ENCODE assay signal across 13 cellular contexts in genomic region chr3:98545940-98546339, GRCh38. TPM values are rescaled to one million over a fixed set of nuclear protein-coding genes. Genes with fewer than 3 reads are reported as not detected.
DNase-seq lines count a peak whose midpoint lies in the region; ATAC-seq and TF ChIP-seq lines count a peak whose summit lies in the region.
"Had no signal": no experiment of that assay in that cellular context is flagged by ENCODE, and none has a peak within 500 bp of the region (broad histone marks: within the 10 kb centered on the region; RNA-seq: fewer than 3 reads in every experiment).

No MANE protein-coding gene starts in this region.

- peaks cover 0 to 3% of the 10 kb centered on the region in 2 donors for H3K9me3 Mint-ChIP-seq in activated T-cell treated with anti-CD3 and anti-CD28 coated beads, Interleukin-2, amount 50 U/mL, for 72 hours
- no peaks in the 10 kb centered on the region for H3K9me3 Mint-ChIP-seq in stimulated activated effector memory CD8-positive, alpha-beta T cell treated with anti-CD3 and anti-CD28 coated beads, Interleukin-12 subunit alpha, Interleukin-12 subunit beta, amount 100 ng/mL, for 72 hours
- H3K9me3 Mint-ChIP-seq: endodermal cell had no signal

- peaks cover 70% of the 10 kb centered on the region for H3K4me1 Mint-ChIP-seq in activated T-cell treated with anti-CD3 and anti-CD28 coated beads, Interleukin-2, amount 50 U/mL, for 72 hours (ENCODE audit: low read depth)
- peaks cover 40% of the 10 kb centered on the region for H3K4me1 Mint-ChIP-seq in stimulated activated effector memory CD8-positive, alpha-beta T cell treated with anti-CD3 and anti-CD28 coated beads, Interleukin-12 subunit alpha, Interleukin-12 subunit beta, amount 100 ng/mL, for 72 hours

- no peaks in the 10 kb centered on the region for H3K36me3 ChIP-seq in psoas muscle (ENCODE audit: insufficient read depth in 1 of 2, low read depth in 1 of 2)

- peak overlapping the region; percentile 98 for H3K27ac Mint-ChIP-seq in activated T-cell treated with anti-CD3 and anti-CD28 coated beads, Interleukin-2, amount 50 U/mL, for 72 hours
- peak overlapping the region; percentile 89 for H3K27ac Mint-ChIP-seq in stimulated activated effector memory CD8-positive, alpha-beta T cell treated with anti-CD3 and anti-CD28 coated beads, Interleukin-12 subunit alpha, Interleukin-12 subunit beta, amount 100 ng/mL, for 72 hours
- H3K27ac Mint-ChIP-seq: endodermal cell had no signal

- no peak overlapping the region for H3K4me3 ChIP-seq in psoas muscle
- H3K4me3 ChIP-seq: PC-9 had no signal

- intact Hi-C loops in psoas muscle (cut with DNase I), result no loop called here

- no peaks in the 10 kb centered on the region for H3K27me3 ChIP-seq in psoas muscle (ENCODE audit: insufficient read depth in 3 of 3, low read length in 2 of 3)

- H3K9me3 ChIP-seq in psoas muscle, result no peaks in the 10 kb centered on the region

- ATAC-seq in activated T-cell treated with anti-CD3 and anti-CD28 coated beads, Interleukin-2, amount 50 U/mL, for 72 hours (replicated peaks in 1 of 2), result peak; percentile 91 to 92
- ATAC-seq in GM21786 (IDR thresholded peaks at IDR 0.05; ENCODE audit: unreplicated experiment) (peak; percentile 45), HG03469 (IDR thresholded peaks at IDR 0.05; ENCODE audit: unreplicated experiment) (no peak), psoas muscle (no peak)
- ATAC-seq in stimulated activated effector memory CD8-positive, alpha-beta T cell treated with anti-CD3 and anti-CD28 coated beads, Interleukin-12 subunit alpha, Interleukin-12 subunit beta, amount 100 ng/mL, for 72 hours, result peak; percentile 95

- H3K36me3 Mint-ChIP-seq in activated T-cell treated with anti-CD3 and anti-CD28 coated beads, Interleukin-2, amount 50 U/mL, for 72 hours (ENCODE audit: insufficient read depth in 2 of 2), result peaks cover 8 to 10% of the 10 kb centered on the region in 2 donors
- H3K36me3 Mint-ChIP-seq in stimulated activated effector memory CD8-positive, alpha-beta T cell treated with anti-CD3 and anti-CD28 coated beads, Interleukin-12 subunit alpha, Interleukin-12 subunit beta, amount 100 ng/mL, for 72 hours, result peaks cover 8% of the 10 kb centered on the region

- no peaks in the 10 kb centered on the region for H3K27me3 Mint-ChIP-seq in activated T-cell treated with anti-CD3 and anti-CD28 coated beads, Interleukin-2, amount 50 U/mL, for 72 hours (ENCODE audit: low read depth)

- H3K4me1 ChIP-seq in psoas muscle, result no peaks in the 10 kb centered on the region
- H3K4me1 ChIP-seq: parathyroid adenoma had no signal

- DNase-seq in activated T-cell treated with anti-CD3 and anti-CD28 coated beads, Interleukin-2, amount 50 U/mL, for 72 hours, result no peak
- no peak for DNase-seq in activated T-cell treated with anti-CD3 and anti-CD28 coated beads, Interleukin-2, amount 50 U/mL, for 1 hour
- peak; percentile 81 for DNase-seq in M059J (ENCODE audit: low read depth)
- no peak for DNase-seq in stimulated activated effector memory CD8-positive, alpha-beta T cell treated with anti-CD3 and anti-CD28 coated beads, Interleukin-12 subunit alpha, Interleukin-12 subunit beta, amount 100 ng/mL, for 72 hours (ENCODE audit: low spot score in 2 of 2)
- no peak for DNase-seq in psoas muscle
- no peak for DNase-seq in GM10266 (ENCODE audit: extremely low spot score)
- DNase-seq: endodermal cell, GOT3, Karpas-422, PC-9 had no signal

- peak overlapping the region; percentile 57 to 88 for H3K4me3 Mint-ChIP-seq in activated T-cell treated with anti-CD3 and anti-CD28 coated beads, Interleukin-2, amount 50 U/mL, for 72 hours
- peak overlapping the region; percentile 40 for H3K4me3 Mint-ChIP-seq in stimulated activated effector memory CD8-positive, alpha-beta T cell treated with anti-CD3 and anti-CD28 coated beads, Interleukin-12 subunit alpha, Interleukin-12 subunit beta, amount 100 ng/mL, for 72 hours
- H3K4me3 Mint-ChIP-seq: endodermal cell had no signal

- TF ChIP-seq CTCF in psoas muscle (IDR thresholded peaks at IDR 0.05), result no peak
- TF ChIP-seq CTCF in GM10266 (IDR thresholded peaks at IDR 0.05; ENCODE audit: control insufficient read depth, insufficient read depth, low read depth, missing control alignments), result no peak

- 79 to 84% (median 84%) methylated on average over 5 of the region's 5 CpGs for WGBS in psoas muscle, 3 donors

- H3K27ac ChIP-seq in psoas muscle, result no peak overlapping the region
- H3K27ac ChIP-seq: parathyroid adenoma, PC-9 had no signal

RNA-seq across cellular contexts. Expression of gene GPR15, which starts 14.2 kb away (rescaled TPM):
- total RNA-seq in activated T-cell treated with anti-CD3 and anti-CD28 coated beads, Interleukin-2, amount 50 U/mL, for 72 hours, result 10 to 100 TPM in 1 of 2 donors, 1 to 10 TPM in 1; 4.6 to 24.0 TPM
- total RNA-seq in M059J (2014; rRNA removed; shearing (Covaris generic)), result 27.8 and 41.3 TPM in 2 replicates
- not detected for total RNA-seq in psoas muscle
- not detected for polyA plus RNA-seq in psoas muscle
- total RNA-seq: endodermal cell, PC-9 had no signal

RNA-seq across cellular contexts. Expression of gene CLDND1, which starts 23.2 kb away (rescaled TPM):
- total RNA-seq in activated T-cell treated with anti-CD3 and anti-CD28 coated beads, Interleukin-2, amount 50 U/mL, for 72 hours, result 100 to 1,000 TPM; 284 to 361 TPM
- total RNA-seq in M059J (2014; rRNA removed; shearing (Covaris generic)), result 269 and 350 TPM in 2 replicates
- total RNA-seq in psoas muscle, result 10 to 100 TPM; 48.1 to 71.1 (median 57.1) TPM
- 10 to 100 TPM; 50.8 to 78.9 (median 77.5) TPM for polyA plus RNA-seq in psoas muscle

RNA-seq across cellular contexts. Expression of gene CPOX, which starts 47.5 kb away (rescaled TPM):
- 10 to 100 TPM; 36.5 to 36.7 TPM for total RNA-seq in activated T-cell treated with anti-CD3 and anti-CD28 coated beads, Interleukin-2, amount 50 U/mL, for 72 hours
- total RNA-seq in M059J (2014; rRNA removed; shearing (Covaris generic)), result 68.9 and 94.6 TPM in 2 replicates
- total RNA-seq in psoas muscle, result 1 to 10 TPM; 6.1 to 9.4 (median 7.0) TPM
- polyA plus RNA-seq in psoas muscle, result 10 to 100 TPM in 1 of 3 donors, 1 to 10 TPM in 2; 5.8 to 16.4 (median 7.4) TPM

RNA-seq across cellular contexts. Expression of gene OR5K2, which starts 48.5 kb away (rescaled TPM):
- total RNA-seq in activated T-cell treated with anti-CD3 and anti-CD28 coated beads, Interleukin-2, amount 50 U/mL, for 72 hours, result not detected
- total RNA-seq in M059J (2014; rRNA removed; shearing (Covaris generic)), result not detected in 2 replicates
- not detected for total RNA-seq in psoas muscle
- polyA plus RNA-seq in psoas muscle, result not detected
- total RNA-seq: endodermal cell, PC-9 had no signal

Comparison
In these comparisons a context has a peak if more than half of its experiments do, and no peak if none do; other contexts are left out.
1. ATAC-seq: peak in activated T-cell treated with anti-CD3 and anti-CD28 coated beads, Interleukin-2, amount 50 U/mL, for 72 hours (2 of 2), GM21786 (single experiment) and stimulated activated effector memory CD8-positive, alpha-beta T cell treated with anti-CD3 and anti-CD28 coated beads, Interleukin-12 subunit alpha, Interleukin-12 subunit beta, amount 100 ng/mL, for 72 hours (single experiment); none in HG03469 (single experiment) and psoas muscle (0 of 4).
2. RNA of gene GPR15, which starts 14.2 kb away (total RNA-seq): 27.8 to 41.3 TPM in M059J and 4.6 to 24.0 TPM in activated T-cell treated with anti-CD3 and anti-CD28 coated beads, Interleukin-2, amount 50 U/mL, for 72 hours; not detected in psoas muscle; every median in the first group is over 4 times any median in the second.